8 cellular contexts compared by ENCODE assay signal in genomic region chr10:63866075-63866746, GRCh38.
A peak's percentile ranks its signal among the peaks of the same experiment; 100 is the strongest.
DNase-seq lines count a peak whose midpoint lies in the region; ATAC-seq and TF ChIP-seq lines count a peak whose summit lies in the region.

No MANE protein-coding gene starts in this region.

- H3K27ac ChIP-seq in neural cell (ENCODE audit: low read length), result no peak overlapping the region
- H3K27ac ChIP-seq in upper lobe of right lung, result no peak overlapping the region

- H3K4me2 ChIP-seq in neural cell (ENCODE audit: low read length), result no peak overlapping the region

- H3K4me3 ChIP-seq in fibroblast of mammary gland (ENCODE audit: control insufficient read depth, low read depth, low read length) (no peak overlapping the region), neural cell (ENCODE audit: low read length) (peak overlapping the region; percentile 46), upper lobe of right lung (no peak overlapping the region)

- TF ChIP-seq RAD21 in neural cell (conservative IDR thresholded peaks at IDR 0.05), result peak; percentile 85

- H4K20me1 ChIP-seq in neural cell (ENCODE audit: insufficient read depth), result no peaks in the 10 kb centered on the region

- H3K27me3 ChIP-seq in neural cell (ENCODE audit: insufficient read depth, low read depth, low read length), result no peaks in the 10 kb centered on the region
- H3K27me3 ChIP-seq in upper lobe of right lung, result peaks cover 16% of the 10 kb centered on the region

- no peaks in the 10 kb centered on the region for H3K79me2 ChIP-seq in neural cell (replicated peaks; ENCODE audit: insufficient read depth, low read length)

- H3K9me2 ChIP-seq in neural cell (ENCODE audit: insufficient read depth, low read length), result no peaks in the 10 kb centered on the region

- H3K9me3 ChIP-seq in neural cell (ENCODE audit: low read length), result no peaks in the 10 kb centered on the region
- no peaks in the 10 kb centered on the region for H3K9me3 ChIP-seq in upper lobe of right lung

- no peaks in the 10 kb centered on the region for H3K4me1 ChIP-seq in upper lobe of right lung

- DNase-seq in DMS 273 (lab: John Stamatoyannopoulos, UW; ENCODE audit: unreplicated experiment) (peak; percentile 76), NOMO-1 (lab: John Stamatoyannopoulos, UW; ENCODE audit: unreplicated experiment in 2 of 2) (peak; percentile 39 to 47), activated T-cell treated with anti-CD3 and anti-CD28 coated beads for 48 hours (ENCODE audit: low read depth) (peak; percentile 27), fibroblast of mammary gland (ENCODE audit: low read depth) (peak; percentile 53), upper lobe of right lung (peak; percentile 64)

- H3K9ac ChIP-seq in neural cell (ENCODE audit: low read length), result no peak overlapping the region

- no peak overlapping the region for H2AFZ ChIP-seq in neural cell (ENCODE audit: low read depth, low read length)

- TF ChIP-seq CTCF in fibroblast of mammary gland (conservative IDR thresholded peaks at IDR 0.05; ENCODE audit: control insufficient read depth, insufficient read depth, low read depth, low read length) (peak; percentile 92), neural cell (IDR thresholded peaks at IDR 0.05; ENCODE audit: poor library complexity, severe bottlenecking) (peak; percentile 89), upper lobe of right lung (IDR thresholded peaks at IDR 0.05) (peak; percentile 84)

- ATAC-seq in GM19351 (IDR thresholded peaks at IDR 0.05; ENCODE audit: unreplicated experiment) (peak; percentile 92), HG03342 (IDR thresholded peaks at IDR 0.05; ENCODE audit: unreplicated experiment) (peak; percentile 89), upper lobe of right lung (peak; percentile 90)

- intact Hi-C loops in upper lobe of right lung (cut with DNase I), result no loop called here

- TF ChIP-seq EP300 in neural cell (conservative IDR thresholded peaks at IDR 0.05; ENCODE audit: poor library complexity, severe bottlenecking), result no peak

- no peaks in the 10 kb centered on the region for H3F3A ChIP-seq in neural cell (ENCODE audit: insufficient read depth, low read length, poor library complexity, severe bottlenecking)

- no peaks in the 10 kb centered on the region for H3K36me3 ChIP-seq in neural cell (ENCODE audit: insufficient read depth, low read length)
- H3K36me3 ChIP-seq in upper lobe of right lung, result no peaks in the 10 kb centered on the region

TF ChIP-seq in neural cell, 6 proteins besides CTCF, POLR2A, EP300 and RAD21:
- TF ChIP-seq SMC3 (conservative IDR thresholded peaks at IDR 0.05; ENCODE audit: poor library complexity), result peak; percentile 80
- TF ChIP-seq, protein P1, sequence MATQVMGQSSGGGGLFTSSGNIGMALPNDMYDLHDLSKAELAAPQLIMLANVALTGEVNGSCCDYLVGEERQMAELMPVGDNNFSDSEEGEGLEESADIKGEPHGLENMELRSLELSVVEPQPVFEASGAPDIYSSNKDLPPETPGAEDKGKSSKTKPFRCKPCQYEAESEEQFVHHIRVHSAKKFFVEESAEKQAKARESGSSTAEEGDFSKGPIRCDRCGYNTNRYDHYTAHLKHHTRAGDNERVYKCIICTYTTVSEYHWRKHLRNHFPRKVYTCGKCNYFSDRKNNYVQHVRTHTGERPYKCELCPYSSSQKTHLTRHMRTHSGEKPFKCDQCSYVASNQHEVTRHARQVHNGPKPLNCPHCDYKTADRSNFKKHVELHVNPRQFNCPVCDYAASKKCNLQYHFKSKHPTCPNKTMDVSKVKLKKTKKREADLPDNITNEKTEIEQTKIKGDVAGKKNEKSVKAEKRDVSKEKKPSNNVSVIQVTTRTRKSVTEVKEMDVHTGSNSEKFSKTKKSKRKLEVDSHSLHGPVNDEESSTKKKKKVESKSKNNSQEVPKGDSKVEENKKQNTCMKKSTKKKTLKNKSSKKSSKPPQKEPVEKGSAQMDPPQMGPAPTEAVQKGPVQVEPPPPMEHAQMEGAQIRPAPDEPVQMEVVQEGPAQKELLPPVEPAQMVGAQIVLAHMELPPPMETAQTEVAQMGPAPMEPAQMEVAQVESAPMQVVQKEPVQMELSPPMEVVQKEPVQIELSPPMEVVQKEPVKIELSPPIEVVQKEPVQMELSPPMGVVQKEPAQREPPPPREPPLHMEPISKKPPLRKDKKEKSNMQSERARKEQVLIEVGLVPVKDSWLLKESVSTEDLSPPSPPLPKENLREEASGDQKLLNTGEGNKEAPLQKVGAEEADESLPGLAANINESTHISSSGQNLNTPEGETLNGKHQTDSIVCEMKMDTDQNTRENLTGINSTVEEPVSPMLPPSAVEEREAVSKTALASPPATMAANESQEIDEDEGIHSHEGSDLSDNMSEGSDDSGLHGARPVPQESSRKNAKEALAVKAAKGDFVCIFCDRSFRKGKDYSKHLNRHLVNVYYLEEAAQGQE (IDR thresholded peaks at IDR 0.05; ENCODE audit: borderline replicate concordance), result no peak
TF ChIP-seq in neural cell: peak in this region for 1.
